ENCODE assay signal across 2 cellular contexts in the genomic region with DNA sequence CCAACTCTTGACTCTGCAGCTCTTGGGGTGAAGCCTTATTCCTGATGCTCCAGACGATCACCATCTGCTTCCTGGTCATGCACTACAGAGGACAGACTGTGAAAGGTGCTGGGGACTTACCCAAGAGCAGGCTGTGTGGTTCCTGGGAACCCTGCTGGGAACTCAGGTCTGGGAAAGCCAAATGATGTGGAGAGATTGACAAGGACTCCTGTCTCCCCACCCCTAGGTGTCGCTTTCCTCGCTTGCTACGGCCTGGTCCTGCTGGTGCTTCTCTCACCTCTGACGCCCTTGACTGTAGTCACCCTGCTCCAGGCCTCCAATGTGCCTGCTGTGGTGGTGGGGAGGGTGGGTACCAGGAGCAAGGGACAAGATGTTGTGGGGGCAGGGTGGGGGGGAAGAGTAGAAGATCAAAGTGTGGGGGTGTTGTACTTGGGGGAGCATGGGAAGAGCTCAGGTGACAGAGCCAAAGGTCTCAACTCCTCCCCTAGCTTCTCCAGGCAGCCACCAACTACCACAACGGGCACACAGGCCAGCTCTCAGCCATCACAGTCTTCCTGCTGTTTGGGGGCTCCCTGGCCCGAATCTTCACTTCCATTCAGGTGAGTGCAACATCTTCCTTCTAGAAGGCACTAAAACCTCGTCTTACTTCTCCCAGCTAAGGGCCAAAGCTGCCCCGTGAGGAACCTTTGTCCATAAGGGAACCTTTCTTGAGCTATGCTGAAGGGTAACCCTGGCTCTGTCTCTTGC.
TF ChIP-seq lines count a peak whose summit lies in the region.

No MANE protein-coding gene starts in this region.

TF ChIP-seq in SK-N-SH, 30 proteins besides CTCF, POLR2A, EP300 and RAD21 (continued from another document):
- TF ChIP-seq USF2 (IDR thresholded peaks at IDR 0.05; ENCODE audit: borderline replicate concordance, low read depth, low read length): no peak
- no peak for TF ChIP-seq TCF12 (IDR thresholded peaks at IDR 0.05)
- no peak for TF ChIP-seq MEF2A (IDR thresholded peaks at IDR 0.05; ENCODE audit: borderline replicate concordance, low read depth)
- TF ChIP-seq, protein P1, sequence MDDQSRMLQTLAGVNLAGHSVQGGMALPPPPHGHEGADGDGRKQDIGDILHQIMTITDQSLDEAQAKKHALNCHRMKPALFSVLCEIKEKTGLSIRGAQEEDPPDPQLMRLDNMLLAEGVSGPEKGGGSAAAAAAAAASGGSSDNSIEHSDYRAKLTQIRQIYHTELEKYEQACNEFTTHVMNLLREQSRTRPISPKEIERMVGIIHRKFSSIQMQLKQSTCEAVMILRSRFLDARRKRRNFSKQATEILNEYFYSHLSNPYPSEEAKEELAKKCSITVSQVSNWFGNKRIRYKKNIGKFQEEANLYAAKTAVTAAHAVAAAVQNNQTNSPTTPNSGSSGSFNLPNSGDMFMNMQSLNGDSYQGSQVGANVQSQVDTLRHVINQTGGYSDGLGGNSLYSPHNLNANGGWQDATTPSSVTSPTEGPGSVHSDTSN (IDR thresholded peaks at IDR 0.05): no peak
- TF ChIP-seq ELF1 (IDR thresholded peaks at IDR 0.05): no peak
- no peak for TF ChIP-seq NFIC (IDR thresholded peaks at IDR 0.05; ENCODE audit: borderline replicate concordance)
- TF ChIP-seq RXRA (IDR thresholded peaks at IDR 0.05; ENCODE audit: borderline replicate concordance, low read depth): no peak
- TF ChIP-seq FOSL2 (IDR thresholded peaks at IDR 0.05; ENCODE audit: borderline replicate concordance, low read depth): no peak
- TF ChIP-seq, protein P2, sequence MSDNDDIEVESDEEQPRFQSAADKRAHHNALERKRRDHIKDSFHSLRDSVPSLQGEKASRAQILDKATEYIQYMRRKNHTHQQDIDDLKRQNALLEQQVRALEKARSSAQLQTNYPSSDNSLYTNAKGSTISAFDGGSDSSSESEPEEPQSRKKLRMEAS (IDR thresholded peaks at IDR 0.05; ENCODE audit: low read depth): no peak
- TF ChIP-seq MXI1 (IDR thresholded peaks at IDR 0.05; ENCODE audit: low read depth, low read length): no peak
- TF ChIP-seq GATA2 (CRISPR knock-in tag; IDR thresholded peaks at IDR 0.05): no peak
- TF ChIP-seq TAF1 (IDR thresholded peaks at IDR 0.05; ENCODE audit: borderline replicate concordance, low read depth, low read length): no peak
- TF ChIP-seq SMC3 (IDR thresholded peaks at IDR 0.05; ENCODE audit: low read depth, low read length): no peak

TF ChIP-seq in SK-N-SH treated with all-trans-retinoic acid at 6 μM for 48 hours, 23 proteins besides CTCF, POLR2A, EP300 and RAD21:
- no peak for TF ChIP-seq TSHZ2 (CRISPR knock-in tag; IDR thresholded peaks at IDR 0.05)
TF ChIP-seq in SK-N-SH treated with all-trans-retinoic acid at 6 μM for 48 hours: peak in this region for 0.
